In the genomic region with DNA sequence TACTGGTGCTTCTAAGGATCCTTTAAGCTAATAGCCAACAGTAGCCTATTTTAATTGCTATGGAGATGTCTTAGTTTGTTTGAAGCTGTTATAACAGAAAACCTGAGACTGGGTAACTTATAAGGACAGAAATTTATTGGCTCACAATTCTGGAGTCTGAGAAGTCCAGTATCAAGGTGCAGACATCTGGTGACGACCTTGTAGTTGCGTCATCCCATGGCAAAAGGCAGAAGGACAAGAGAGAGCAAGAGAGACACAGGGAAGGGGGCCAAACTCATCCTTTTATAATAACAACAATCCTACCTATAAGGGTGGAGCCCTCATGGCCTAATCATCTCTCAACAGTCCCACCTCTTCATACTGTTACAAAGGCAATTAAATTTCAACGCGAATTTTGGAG, we compare ENCODE assay signal across 25 cellular contexts. TPM values are rescaled to one million over a fixed set of nuclear protein-coding genes. Genes with fewer than 3 reads are reported as not detected.
A peak's percentile ranks its signal among the peaks of the same experiment; 100 is the strongest.
DNase-seq lines count a peak whose midpoint lies in the region; ATAC-seq, FAIRE-seq and TF ChIP-seq lines count a peak whose summit lies in the region.
"Had no signal": no experiment of that assay in that cellular context is flagged by ENCODE, and none has a peak within 500 bp of the region (broad histone marks: within the 10 kb centered on the region; RNA-seq: fewer than 3 reads in every experiment).

No MANE protein-coding gene starts in this region.

- no peak for TF ChIP-seq RAD21 in neural cell (conservative IDR thresholded peaks at IDR 0.05)

- H3K9me2 ChIP-seq in MM.1S (replicated peaks; ENCODE audit: insufficient read depth, low read length): no peaks in the 10 kb centered on the region
- no peaks in the 10 kb centered on the region for H3K9me2 ChIP-seq in neural cell (ENCODE audit: insufficient read depth, low read length)

- no peak for TF ChIP-seq EP300 in neural cell (conservative IDR thresholded peaks at IDR 0.05; ENCODE audit: poor library complexity, severe bottlenecking)

- no peak for ATAC-seq in HG03097 (IDR thresholded peaks at IDR 0.05; ENCODE audit: low FRiP score, unreplicated experiment)
- ATAC-seq: activated CD4-positive, CD25-positive, alpha-beta regulatory T cell treated with anti-CD3 and anti-CD28 coated beads, Interleukin-2, amount 50 U/mL, for 24 hours; PC-3 had no signal

- no peak overlapping the region for H3K4me3 Mint-ChIP-seq in astrocyte (ENCODE audit: unreplicated experiment)
- H3K4me3 Mint-ChIP-seq: activated T-cell treated with anti-CD3 and anti-CD28 coated beads, Interleukin-2, amount 50 U/mL, for 72 hours; immature natural killer cell; neural crest cell; stimulated activated naive CD8-positive, alpha-beta T cell treated with anti-CD3 and anti-CD28 coated beads, Interleukin-15, Interleukin-2, amounts not matched to agents 100 ng/mL and 50 ng/mL, for 24 hours; T-helper 1 cell treated with Interleukin-12 subunit alpha and Interleukin-12 subunit beta and Interleukin-4 antibody, amounts not matched to agents 30 μg/mL and 1 μg/mL, for 36 hours had no signal

- peaks cover 40% of the 10 kb centered on the region for H3K4me1 Mint-ChIP-seq in astrocyte (ENCODE audit: low read depth, unreplicated experiment)

- peak overlapping the region; percentile 65 for H3K4me2 ChIP-seq in MM.1S (ENCODE audit: low read depth, low read length)
- no peak overlapping the region for H3K4me2 ChIP-seq in astrocyte (ENCODE audit: low read length)
- H3K4me2 ChIP-seq in neural cell (ENCODE audit: low read length): no peak overlapping the region

- no peaks in the 10 kb centered on the region for H3K27me3 Mint-ChIP-seq in astrocyte (ENCODE audit: low read depth, unreplicated experiment)

- DNase-seq in MM.1S (no peak), astrocyte (ENCODE audit: low read depth) (no peak), NCI-H2081 treated with DMSO at 0.1 percent for 48 hours (lab: John Stamatoyannopoulos, UW) (no peak)
- no peak for DNase-seq in activated CD4-positive, CD25-positive, alpha-beta regulatory T cell (lab: John Stamatoyannopoulos, UW)
- no peak for DNase-seq in effector memory CD4-positive, alpha-beta T cell
- DNase-seq: activated CD4-positive, alpha-beta T cell treated with anti-CD3 and anti-CD28 coated beads, Interleukin-2, amount 50 U/mL, for 4 hours; activated T-cell treated with anti-CD3 and anti-CD28 coated beads, Interleukin-2, amount 50 U/mL, for 72 hours; body of pancreas; GDM1; immature natural killer cell; NCI-H1048; pancreas; PC-3; stimulated activated CD4-positive, alpha-beta T cell treated with anti-CD3 and anti-CD28 coated beads, Interleukin-1b, Interleukin-23, amount 100 ng/mL, for 48 hours had no signal

- no peaks in the 10 kb centered on the region for H3K27me3 ChIP-seq in ACC112 (ENCODE audit: insufficient read depth, low read length)
- H3K27me3 ChIP-seq in MM.1S (replicated peaks; ENCODE audit: insufficient read depth, low read length): no peaks in the 10 kb centered on the region
- H3K27me3 ChIP-seq in astrocyte (ENCODE audit: insufficient read depth, low read length): no peaks in the 10 kb centered on the region
- H3K27me3 ChIP-seq in neural cell (ENCODE audit: insufficient read depth, low read depth, low read length): no peaks in the 10 kb centered on the region
- peaks cover 7% of the 10 kb centered on the region for H3K27me3 ChIP-seq in effector memory CD4-positive, alpha-beta T cell (replicated peaks; ENCODE audit: control insufficient read depth, insufficient read depth, low read length, poor library complexity, severe bottlenecking)
- H3K27me3 ChIP-seq: body of pancreas, pancreas, vagina had no signal

- H3K9ac ChIP-seq in MM.1S (ENCODE audit: low read length) (peak overlapping the region; percentile 66; the same call in 1 of the 2 replicates), astrocyte (ENCODE audit: low read length) (no peak overlapping the region), neural cell (ENCODE audit: low read length) (no peak overlapping the region)

- H3K27ac Mint-ChIP-seq in astrocyte (ENCODE audit: unreplicated experiment): peak overlapping the region; percentile 96
- H3K27ac Mint-ChIP-seq: activated T-cell treated with anti-CD3 and anti-CD28 coated beads, Interleukin-2, amount 50 U/mL, for 72 hours; immature natural killer cell; T-helper 1 cell treated with Interleukin-12 subunit alpha and Interleukin-12 subunit beta and Interleukin-4 antibody, amounts not matched to agents 30 μg/mL and 1 μg/mL, for 36 hours had no signal

- H2AFZ ChIP-seq in ACC112 (ENCODE audit: low read length, unreplicated experiment) (no peak overlapping the region), MM.1S (ENCODE audit: low read length) (peak overlapping the region; percentile 13; the same call in 1 of the 2 replicates), astrocyte (ENCODE audit: low read depth, low read length) (no peak overlapping the region), neural cell (ENCODE audit: low read depth, low read length) (no peak overlapping the region)

- no peak for FAIRE-seq in astrocyte (lab: Jason Lieb, UNC)
- FAIRE-seq: pancreas had no signal

- peaks cover 31% of the 10 kb centered on the region for H3K4me1 ChIP-seq in ACC112 (ENCODE audit: control insufficient read depth, insufficient read depth, low read length, unreplicated experiment)
- H3K4me1 ChIP-seq in MM.1S (ENCODE audit: low read length): peaks cover 30% of the 10 kb centered on the region
- peaks cover 13% of the 10 kb centered on the region for H3K4me1 ChIP-seq in astrocyte (ENCODE audit: insufficient read depth, low read length)
- H3K4me1 ChIP-seq in effector memory CD4-positive, alpha-beta T cell (ENCODE audit: control insufficient read depth, insufficient read depth, low read length, poor library complexity, severe bottlenecking): no peaks in the 10 kb centered on the region
- H3K4me1 ChIP-seq: HAP-1, vagina had no signal

- H3K36me3 ChIP-seq in ACC112 (ENCODE audit: insufficient read depth, low read length) (no peaks in the 10 kb centered on the region), MM.1S (replicated peaks; ENCODE audit: insufficient read depth, low read length) (no peaks in the 10 kb centered on the region), astrocyte (ENCODE audit: insufficient read depth, low read length) (no peaks in the 10 kb centered on the region), neural cell (ENCODE audit: insufficient read depth, low read length) (no peaks in the 10 kb centered on the region)
- no peaks in the 10 kb centered on the region for H3K36me3 ChIP-seq in effector memory CD4-positive, alpha-beta T cell (ENCODE audit: control insufficient read depth, insufficient read depth, low read length)
- H3K36me3 ChIP-seq: HAP-1, pancreas, thoracic aorta, vagina had no signal

- no peaks in the 10 kb centered on the region for H3K79me2 ChIP-seq in ACC112 (ENCODE audit: control insufficient read depth, insufficient read depth, low read length, unreplicated experiment)
- H3K79me2 ChIP-seq in MM.1S (ENCODE audit: low read length): no peaks in the 10 kb centered on the region
- peaks cover 10% of the 10 kb centered on the region for H3K79me2 ChIP-seq in astrocyte (ENCODE audit: insufficient read depth, low read length)
- peaks cover 30% of the 10 kb centered on the region for H3K79me2 ChIP-seq in neural cell (replicated peaks; ENCODE audit: insufficient read depth, low read length)

- peaks cover 19% of the 10 kb centered on the region for H3F3A ChIP-seq in MM.1S (ENCODE audit: insufficient read depth, low read length)
- peaks cover 4% of the 10 kb centered on the region for H3F3A ChIP-seq in neural cell (ENCODE audit: insufficient read depth, low read length, poor library complexity, severe bottlenecking)

- H3K27ac ChIP-seq in ACC112 (ENCODE audit: low read depth, low read length): peak overlapping the region; percentile 79; the same call in 1 of the 2 replicates
- peak overlapping the region; percentile 87 for H3K27ac ChIP-seq in MM.1S (ENCODE audit: low read length)
- H3K27ac ChIP-seq in astrocyte (ENCODE audit: low read depth, low read length): no peak overlapping the region
- peak overlapping the region; percentile 87 for H3K27ac ChIP-seq in neural cell (ENCODE audit: low read length)
- no peak overlapping the region for H3K27ac ChIP-seq in effector memory CD4-positive, alpha-beta T cell (ENCODE audit: insufficient read depth, low read length, poor library complexity, severe bottlenecking)
- H3K27ac ChIP-seq: C4-2B, pancreas, thoracic aorta, vagina had no signal

- H4K20me1 ChIP-seq in MM.1S (ENCODE audit: insufficient read depth, low read length) (no peaks in the 10 kb centered on the region), astrocyte (ENCODE audit: insufficient read depth, low read length) (no peaks in the 10 kb centered on the region), neural cell (ENCODE audit: insufficient read depth) (no peaks in the 10 kb centered on the region)

- H3K4me3 ChIP-seq in ACC112 (ENCODE audit: low read depth, low read length) (no peak overlapping the region), MM.1S (ENCODE audit: low read length) (no peak overlapping the region; the same call in 1 of the 2 replicates), astrocyte (ENCODE audit: insufficient read depth, low read depth, low read length) (no peak overlapping the region), neural cell (ENCODE audit: low read length) (peak overlapping the region; percentile 57)
- no peak overlapping the region for H3K4me3 ChIP-seq in effector memory CD4-positive, alpha-beta T cell (ENCODE audit: insufficient read depth, low read depth, low read length, poor library complexity, severe bottlenecking)
- H3K4me3 ChIP-seq: body of pancreas, HAP-1, pancreas, thoracic aorta, vagina had no signal

- H3K9me3 ChIP-seq in MM.1S (replicated peaks; ENCODE audit: insufficient read depth, low read length): no peaks in the 10 kb centered on the region
- H3K9me3 ChIP-seq in astrocyte (ENCODE audit: insufficient read depth, low read depth, low read length): no peaks in the 10 kb centered on the region
- H3K9me3 ChIP-seq in neural cell (ENCODE audit: low read length): no peaks in the 10 kb centered on the region
- H3K9me3 ChIP-seq in effector memory CD4-positive, alpha-beta T cell (ENCODE audit: control insufficient read depth, low read length): no peaks in the 10 kb centered on the region
- H3K9me3 ChIP-seq: body of pancreas, HAP-1, pancreas, thoracic aorta, vagina had no signal

- H3K36me3 Mint-ChIP-seq in astrocyte (ENCODE audit: low read depth, unreplicated experiment): no peaks in the 10 kb centered on the region
- H3K36me3 Mint-ChIP-seq: immature natural killer cell had no signal

- no peak for TF ChIP-seq CTCF in MM.1S (IDR thresholded peaks at IDR 0.05; ENCODE audit: low read length)
- TF ChIP-seq CTCF in astrocyte (IDR thresholded peaks at IDR 0.05; ENCODE audit: insufficient read depth, low read depth, low read length): no peak
- no peak for TF ChIP-seq CTCF in neural cell (IDR thresholded peaks at IDR 0.05; ENCODE audit: poor library complexity, severe bottlenecking)

- no peaks in the 10 kb centered on the region for H3K9me3 Mint-ChIP-seq in astrocyte (ENCODE audit: unreplicated experiment)
- H3K9me3 Mint-ChIP-seq: neural crest cell; stimulated activated naive CD8-positive, alpha-beta T cell treated with anti-CD3 and anti-CD28 coated beads, Interleukin-15, Interleukin-2, amounts not matched to agents 100 ng/mL and 50 ng/mL, for 24 hours; T-helper 1 cell treated with Interleukin-12 subunit alpha and Interleukin-12 subunit beta and Interleukin-4 antibody, amounts not matched to agents 30 μg/mL and 1 μg/mL, for 36 hours had no signal

TF ChIP-seq in neural cell, 6 proteins besides CTCF, POLR2A, EP300 and RAD21 (continues in another document):
- no peak for TF ChIP-seq TAF1 (IDR thresholded peaks at IDR 0.05; ENCODE audit: low read depth)

RNA-seq across cellular contexts. Expression of a gene that starts 39.1 kb away (rescaled TPM):
- 7.9 and 9.3 TPM in 2 replicates for total RNA-seq in astrocyte
- 81.1 and 90.9 TPM in 2 replicates for polyA plus RNA-seq in neural cell
- polyA minus RNA-seq in neural cell: 134 and 165 TPM in 2 replicates
- total RNA-seq: PC-3 had no signal
- polyA plus RNA-seq: immature natural killer cell had no signal

Comparison
In these comparisons a context has a peak if more than half of its experiments do, and no peak if none do; other contexts are left out.
1. H3K27ac ChIP-seq: peak in ACC112 (single experiment), MM.1S (single experiment) and neural cell (single experiment); none in astrocyte (single experiment) and effector memory CD4-positive, alpha-beta T cell (single experiment).